8 cellular contexts compared by ENCODE assay signal in the genomic region with DNA sequence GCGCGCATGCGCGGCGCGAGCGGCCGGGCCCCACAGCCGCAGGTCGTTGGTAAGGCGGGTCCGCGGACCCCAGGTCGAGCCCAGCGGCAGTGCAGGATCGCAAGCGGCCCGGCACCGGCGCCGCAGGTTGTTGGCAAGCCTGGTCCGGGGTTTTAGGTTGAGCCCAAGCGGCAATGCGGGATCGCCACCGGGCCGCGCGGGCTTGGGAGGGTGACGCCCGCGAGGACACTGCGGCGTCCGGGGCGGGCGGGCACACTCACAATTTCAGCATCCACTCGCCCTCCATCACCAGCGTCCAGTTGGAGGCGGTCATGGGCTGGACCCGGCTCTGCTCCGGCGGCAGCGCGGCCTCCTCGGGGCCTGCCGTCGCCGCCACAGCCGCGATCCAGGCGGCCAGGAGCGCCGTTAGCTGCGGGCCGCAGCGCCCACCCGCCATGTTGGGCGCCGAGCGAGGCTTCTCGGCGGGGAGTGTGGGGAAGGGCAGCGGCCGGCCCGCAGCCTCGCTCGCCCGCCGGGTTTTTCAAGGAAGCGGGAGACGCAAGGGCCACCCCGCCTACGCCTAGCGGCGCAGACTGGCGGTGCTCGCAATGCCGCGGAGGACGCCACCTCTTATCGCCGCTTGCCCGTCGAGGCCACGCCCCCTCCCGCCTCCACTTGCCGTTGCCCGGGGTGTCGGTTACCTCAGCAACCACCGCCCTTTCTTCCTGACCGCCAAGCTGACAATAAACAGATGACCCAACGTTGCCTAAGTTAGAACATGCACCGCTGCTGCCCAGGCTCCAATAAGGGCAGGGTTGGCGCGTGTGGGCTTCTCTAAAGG. TPM values are rescaled to one million over a fixed set of nuclear protein-coding genes. Genes with fewer than 3 reads are reported as not detected.
DNase-seq lines count a peak whose midpoint lies in the region; ATAC-seq and TF ChIP-seq lines count a peak whose summit lies in the region.

A gene with protein sequence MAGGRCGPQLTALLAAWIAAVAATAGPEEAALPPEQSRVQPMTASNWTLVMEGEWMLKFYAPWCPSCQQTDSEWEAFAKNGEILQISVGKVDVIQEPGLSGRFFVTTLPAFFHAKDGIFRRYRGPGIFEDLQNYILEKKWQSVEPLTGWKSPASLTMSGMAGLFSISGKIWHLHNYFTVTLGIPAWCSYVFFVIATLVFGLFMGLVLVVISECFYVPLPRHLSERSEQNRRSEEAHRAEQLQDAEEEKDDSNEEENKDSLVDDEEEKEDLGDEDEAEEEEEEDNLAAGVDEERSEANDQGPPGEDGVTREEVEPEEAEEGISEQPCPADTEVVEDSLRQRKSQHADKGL (minus strand): TSS at position 584 of the 820 bp plus-strand sequence. CDS start 148 bp downstream, at position 436.

- peak within 1 kb of the TSS; percentile 69 to 75 for H3K4me3 ChIP-seq in esophagus (ENCODE audit: low read depth in 1 of 2, low read length in 2 of 2)
- peak within 1 kb of the TSS; percentile 92 to 93 for H3K4me3 ChIP-seq in muscle layer of duodenum (ENCODE audit: low read depth in 1 of 2, low read length in 2 of 2)

- peak within 1 kb of the TSS; percentile 88 for H3K4me3 Mint-ChIP-seq in activated T-cell treated with anti-CD3 and anti-CD28 coated beads, Interleukin-2, amount 50 U/mL, for 4 hours

- 0 out of 2 replicates have a peak, but pooled peaks have one; percentile 20 for TF ChIP-seq EP300 in Ishikawa (IDR thresholded peaks at IDR 0.05; ENCODE audit: borderline replicate concordance)

- H3K4me1 ChIP-seq in esophagus (ENCODE audit: control insufficient read depth in 2 of 2, insufficient read depth in 2 of 2, low read length in 1 of 2) (no peaks in the 10 kb centered on the region), muscle layer of duodenum (ENCODE audit: control insufficient read depth in 1 of 2, insufficient read depth in 2 of 2, low read length in 2 of 2) (peaks cover 10 to 17% of the 10 kb centered on the region in 2 donors)

- peaks cover 2% of the 10 kb centered on the region for H3K36me3 Mint-ChIP-seq in activated T-cell treated with anti-CD3 and anti-CD28 coated beads, Interleukin-2, amount 50 U/mL, for 4 hours (ENCODE audit: insufficient read depth)

- H3K9me3 Mint-ChIP-seq in activated T-cell treated with anti-CD3 and anti-CD28 coated beads, Interleukin-2, amount 50 U/mL, for 4 hours, result no peaks in the 10 kb centered on the region

- no peaks in the 10 kb centered on the region for H3K27me3 Mint-ChIP-seq in activated T-cell treated with anti-CD3 and anti-CD28 coated beads, Interleukin-2, amount 50 U/mL, for 4 hours (ENCODE audit: low read depth)

- DNase-seq in DMS53 (lab: John Stamatoyannopoulos, UW), result peak; percentile 99
- DNase-seq in activated T-cell treated with anti-CD3 and anti-CD28 coated beads, Interleukin-2, amount 50 U/mL, for 4 hours, result peak; percentile 83
- DNase-seq in stimulated activated CD8-positive, alpha-beta memory T cell treated with anti-CD3 and anti-CD28 coated beads, Interleukin-7, amount 100 ng/mL, for 4 hours (ENCODE audit: low read depth in 2 of 2), result peak; percentile 81 to 88

- H3K27ac ChIP-seq in esophagus (ENCODE audit: low read depth in 2 of 2, low read length in 1 of 2) (peak within 1 kb of the TSS; percentile 81 to 91), muscle layer of duodenum (ENCODE audit: low read length) (peak within 1 kb of the TSS; percentile 69)

- no peak for TF ChIP-seq RAD21 in Ishikawa (IDR thresholded peaks at IDR 0.05; ENCODE audit: low read depth)

- peaks cover 27% of the 10 kb centered on the region for H3K4me1 Mint-ChIP-seq in activated T-cell treated with anti-CD3 and anti-CD28 coated beads, Interleukin-2, amount 50 U/mL, for 4 hours (ENCODE audit: low read depth)

- H3K36me3 ChIP-seq in esophagus (ENCODE audit: control insufficient read depth in 2 of 2, insufficient read depth in 2 of 2, low read length in 1 of 2) (no peaks in the 10 kb centered on the region), muscle layer of duodenum (ENCODE audit: control insufficient read depth in 1 of 2, insufficient read depth in 2 of 2, low read length in 2 of 2) (peaks cover 0 to 3% of the 10 kb centered on the region in 2 donors)

- 0% methylated on average over 94 to 96 of the region's 96 CpGs for WGBS in esophagus, 2 donors

- H3K9me3 ChIP-seq in esophagus (ENCODE audit: control insufficient read depth in 2 of 2, insufficient read depth in 1 of 2, low read depth in 1 of 2, low read length in 1 of 2) (no peaks in the 10 kb centered on the region), muscle layer of duodenum (ENCODE audit: control insufficient read depth in 1 of 2, low read length in 2 of 2) (no peaks in the 10 kb centered on the region)

- peak; percentile 87 for ATAC-seq in GM21576 (IDR thresholded peaks at IDR 0.05; ENCODE audit: unreplicated experiment)
- peak; percentile 83 to 86 for ATAC-seq in activated T-cell treated with anti-CD3 and anti-CD28 coated beads, Interleukin-2, amount 50 U/mL, for 4 hours

- H3K27me3 ChIP-seq in esophagus (ENCODE audit: control insufficient read depth in 1 of 2, insufficient read depth in 2 of 2, low read length in 2 of 2) (no peaks in the 10 kb centered on the region), muscle layer of duodenum (ENCODE audit: low read depth, low read length) (no peaks in the 10 kb centered on the region)

TF ChIP-seq in Ishikawa, 13 proteins besides CTCF, POLR2A, EP300 and RAD21 (continues in another document):
- TF ChIP-seq, protein P1, sequence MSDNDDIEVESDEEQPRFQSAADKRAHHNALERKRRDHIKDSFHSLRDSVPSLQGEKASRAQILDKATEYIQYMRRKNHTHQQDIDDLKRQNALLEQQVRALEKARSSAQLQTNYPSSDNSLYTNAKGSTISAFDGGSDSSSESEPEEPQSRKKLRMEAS (IDR thresholded peaks at IDR 0.05), result peak; percentile 62; the same call in 1 of the 2 replicates
- TF ChIP-seq YY1 (IDR thresholded peaks at IDR 0.05; ENCODE audit: low read depth), result peak; percentile 79
- TF ChIP-seq, protein P2, sequence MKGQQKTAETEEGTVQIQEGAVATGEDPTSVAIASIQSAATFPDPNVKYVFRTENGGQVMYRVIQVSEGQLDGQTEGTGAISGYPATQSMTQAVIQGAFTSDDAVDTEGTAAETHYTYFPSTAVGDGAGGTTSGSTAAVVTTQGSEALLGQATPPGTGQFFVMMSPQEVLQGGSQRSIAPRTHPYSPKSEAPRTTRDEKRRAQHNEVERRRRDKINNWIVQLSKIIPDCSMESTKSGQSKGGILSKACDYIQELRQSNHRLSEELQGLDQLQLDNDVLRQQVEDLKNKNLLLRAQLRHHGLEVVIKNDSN (IDR thresholded peaks at IDR 0.05), result 0 out of 2 replicates have a peak, but pooled peaks have one; percentile 18
- TF ChIP-seq FOXM1 (IDR thresholded peaks at IDR 0.05; ENCODE audit: borderline replicate concordance, low read depth), result no peak
- no peak for TF ChIP-seq TEAD4 (IDR thresholded peaks at IDR 0.05)
- peak; percentile 90 for TF ChIP-seq EGR1 (IDR thresholded peaks at IDR 0.05)
- TF ChIP-seq NFIC (IDR thresholded peaks at IDR 0.05), result no peak
- no peak; the same call in 1 of the 2 replicates for TF ChIP-seq TCF12 (IDR thresholded peaks at IDR 0.05; ENCODE audit: low read depth)
- no peak for TF ChIP-seq CREB1 (IDR thresholded peaks at IDR 0.05; ENCODE audit: low read depth)
- no peak; the same call in 1 of the 2 replicates for TF ChIP-seq ZBTB7A (IDR thresholded peaks at IDR 0.05; ENCODE audit: low read depth)
- peak; percentile 52; the same call in 1 of the 2 replicates for TF ChIP-seq TAF1 (IDR thresholded peaks at IDR 0.05; ENCODE audit: low read depth)

TF ChIP-seq in PFSK-1, 5 proteins besides CTCF, POLR2A, EP300 and RAD21:
- TF ChIP-seq, protein P3, sequence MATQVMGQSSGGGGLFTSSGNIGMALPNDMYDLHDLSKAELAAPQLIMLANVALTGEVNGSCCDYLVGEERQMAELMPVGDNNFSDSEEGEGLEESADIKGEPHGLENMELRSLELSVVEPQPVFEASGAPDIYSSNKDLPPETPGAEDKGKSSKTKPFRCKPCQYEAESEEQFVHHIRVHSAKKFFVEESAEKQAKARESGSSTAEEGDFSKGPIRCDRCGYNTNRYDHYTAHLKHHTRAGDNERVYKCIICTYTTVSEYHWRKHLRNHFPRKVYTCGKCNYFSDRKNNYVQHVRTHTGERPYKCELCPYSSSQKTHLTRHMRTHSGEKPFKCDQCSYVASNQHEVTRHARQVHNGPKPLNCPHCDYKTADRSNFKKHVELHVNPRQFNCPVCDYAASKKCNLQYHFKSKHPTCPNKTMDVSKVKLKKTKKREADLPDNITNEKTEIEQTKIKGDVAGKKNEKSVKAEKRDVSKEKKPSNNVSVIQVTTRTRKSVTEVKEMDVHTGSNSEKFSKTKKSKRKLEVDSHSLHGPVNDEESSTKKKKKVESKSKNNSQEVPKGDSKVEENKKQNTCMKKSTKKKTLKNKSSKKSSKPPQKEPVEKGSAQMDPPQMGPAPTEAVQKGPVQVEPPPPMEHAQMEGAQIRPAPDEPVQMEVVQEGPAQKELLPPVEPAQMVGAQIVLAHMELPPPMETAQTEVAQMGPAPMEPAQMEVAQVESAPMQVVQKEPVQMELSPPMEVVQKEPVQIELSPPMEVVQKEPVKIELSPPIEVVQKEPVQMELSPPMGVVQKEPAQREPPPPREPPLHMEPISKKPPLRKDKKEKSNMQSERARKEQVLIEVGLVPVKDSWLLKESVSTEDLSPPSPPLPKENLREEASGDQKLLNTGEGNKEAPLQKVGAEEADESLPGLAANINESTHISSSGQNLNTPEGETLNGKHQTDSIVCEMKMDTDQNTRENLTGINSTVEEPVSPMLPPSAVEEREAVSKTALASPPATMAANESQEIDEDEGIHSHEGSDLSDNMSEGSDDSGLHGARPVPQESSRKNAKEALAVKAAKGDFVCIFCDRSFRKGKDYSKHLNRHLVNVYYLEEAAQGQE (IDR thresholded peaks at IDR 0.05; ENCODE audit: insufficient read depth in 1 of 2, low read depth in 2 of 2, low read length in 2 of 2), result no peak
- TF ChIP-seq POLR2AphosphoS5 (IDR thresholded peaks at IDR 0.05; ENCODE audit: low read depth, low read length) (peak; percentile 62), FOXP2 (optimal IDR thresholded peaks at IDR 0.05; ENCODE audit: borderline replicate concordance, extremely low read depth, extremely low read length, insufficient read depth) (peak; percentile 91), TAF1 (IDR thresholded peaks at IDR 0.05; ENCODE audit: borderline replicate concordance, insufficient read depth, low read length) (no peak)

RNA-seq across cellular contexts. Expression of the gene that starts here (rescaled TPM):
- 6.3 TPM for polyA plus RNA-seq in PFSK-1 (2012; ENCODE audit: insufficient read length, low read depth)
- total RNA-seq in activated T-cell treated with anti-CD3 and anti-CD28 coated beads, Interleukin-2, amount 50 U/mL, for 4 hours, result 10 to 100 TPM; 18.1 to 26.2 (median 19.8) TPM
- 1 to 10 TPM; 3.6 to 5.5 TPM for polyA plus RNA-seq in esophagus

Comparison
In these comparisons a context has a peak if more than half of its experiments do, and no peak if none do; other contexts are left out.
1. Peak in every context shown above with its lines: DNase-seq, ATAC-seq, H3K4me3 ChIP-seq and H3K27ac ChIP-seq.